In genomic region chr2:33437297-33437696, GRCh38 we compare ENCODE assay signal across 11 cellular contexts. TPM values are rescaled to one million over a fixed set of nuclear protein-coding genes. Genes with fewer than 3 reads are reported as not detected.
DNase-seq lines count a peak whose midpoint lies in the region; ATAC-seq and TF ChIP-seq lines count a peak whose summit lies in the region.
"Had no signal": no experiment of that assay in that cellular context is flagged by ENCODE, and none has a peak within 500 bp of the region (broad histone marks: within the 10 kb centered on the region; RNA-seq: fewer than 3 reads in every experiment).

No MANE protein-coding gene starts in this region.

- H3K4me3 ChIP-seq in AG10803 (ENCODE audit: low read length) = no peak overlapping the region
- no peak overlapping the region for H3K4me3 ChIP-seq in MG63
- no peak overlapping the region for H3K4me3 ChIP-seq in choroid plexus epithelial cell (ENCODE audit: low read depth, low read length)

- TF ChIP-seq CTCF in AG10803 (conservative IDR thresholded peaks at IDR 0.05; ENCODE audit: low read length) = no peak
- no peak for TF ChIP-seq CTCF in choroid plexus epithelial cell (conservative IDR thresholded peaks at IDR 0.05; ENCODE audit: low read depth, low read length)

- H3K36me3 ChIP-seq in MG63 = no peaks in the 10 kb centered on the region; the same call in 1 of the 2 replicates

- DNase-seq in AG10803 (ENCODE audit: low read depth) (peak; percentile 98), MG63 (peak; percentile 43), choroid plexus epithelial cell (ENCODE audit: low read depth) (peak; percentile 81), lung microvascular endothelial cell (ENCODE audit: low read depth in 2 of 2) (peak; percentile 57 to 89), SHP77 treated with DMSO at 0.1 percent for 48 hours (lab: John Stamatoyannopoulos, UW) (no peak), COLO668 (lab: John Stamatoyannopoulos, UW; ENCODE audit: unreplicated experiment) (no peak)
- DNase-seq in activated CD8-positive, alpha-beta memory T cell treated with anti-CD3 and anti-CD28 coated beads for 24 hours = no peak
- DNase-seq: CD4-positive, alpha-beta T cell; NCI-H510A had no signal

- H3K27me3 ChIP-seq in MG63 = no peaks in the 10 kb centered on the region

- no peak for ATAC-seq in GM19023 (IDR thresholded peaks at IDR 0.05; ENCODE audit: unreplicated experiment)
- ATAC-seq: natural killer cell treated with Interleukin-12 subunit alpha and Interleukin-12 subunit beta and Interleukin-15 and Interleukin-18, amount 100 ng/mL, for 72 hours had no signal

- 0 out of 2 replicates have a peak, but pooled peaks cover under 1% of the 10 kb centered on the region for H3K9me3 ChIP-seq in MG63

RNA-seq across cellular contexts. Expression of gene RASGRP3, which starts 39.2 kb away (rescaled TPM):
- 3.4 and 3.9 TPM in 2 replicates for total RNA-seq in MG63 (2014; rRNA removed; shearing (Covaris generic); ENCODE audit: low replicate concordance)
- total RNA-seq in lung microvascular endothelial cell = 138 and 180 TPM in 2 replicates

Comparison
In these comparisons a context has a peak if more than half of its experiments do, and no peak if none do; other contexts are left out.
1. DNase-seq: peak in AG10803 (single experiment), MG63 (single experiment), choroid plexus epithelial cell (single experiment) and lung microvascular endothelial cell (2 of 2); none in SHP77 treated with DMSO at 0.1 percent for 48 hours (single experiment), activated CD8-positive, alpha-beta memory T cell treated with anti-CD3 and anti-CD28 coated beads for 24 hours (single experiment) and COLO668 (single experiment).
2. RNA of gene RASGRP3, which starts 39.2 kb away (total RNA-seq): 138 to 180 TPM in lung microvascular endothelial cell; 3.4 to 3.9 TPM in MG63; every median in the first group is over 10 times any median in the second.